In genomic region chr9:96379461-96379860, GRCh38 we compare ENCODE assay signal across 16 cellular contexts. TPM values are rescaled to one million over a fixed set of nuclear protein-coding genes. Genes with fewer than 3 reads are reported as not detected.
A peak's percentile ranks its signal among the peaks of the same experiment; 100 is the strongest.
DNase-seq lines count a peak whose midpoint lies in the region; ATAC-seq and TF ChIP-seq lines count a peak whose summit lies in the region.
"Had no signal": no experiment of that assay in that cellular context is flagged by ENCODE, and none has a peak within 500 bp of the region (broad histone marks: within the 10 kb centered on the region; RNA-seq: fewer than 3 reads in every experiment).

No MANE protein-coding gene starts in this region.

- no peak overlapping the region for H3K23ac ChIP-seq in IMR-90 (ENCODE audit: low read depth, low read length)

- H2AK9ac ChIP-seq in IMR-90 (replicated peaks; ENCODE audit: low read depth, low read length, poor library complexity) = no peak overlapping the region

- H3K79me1 ChIP-seq in IMR-90 (ENCODE audit: low read depth in 1 of 2, low read length in 2 of 2) = peaks cover 16 to 62% of the 10 kb centered on the region in 2 experiments

- H3K27ac ChIP-seq in IMR-90 (ENCODE audit: insufficient read depth, low read length) (no peak overlapping the region), substantia nigra (ENCODE audit: low read depth, low read length, poor library complexity, severe bottlenecking) (peak overlapping the region; percentile 68)
- H3K27ac ChIP-seq: BLaER1, RWPE1, SJSA1 had no signal

- H3K9me1 ChIP-seq in IMR-90 (ENCODE audit: insufficient read depth, low read length) = peaks cover 10% of the 10 kb centered on the region; the same call in 1 of the 2 replicates

- no peak overlapping the region for H4K5ac ChIP-seq in IMR-90 (ENCODE audit: low read depth, low read length)

- WGBS in IMR-90 (ENCODE audit: extremely low coverage in 2 of 2, insufficient read length in 1 of 2), 2 experiments = no CpG with 5 or more reads among the region's 2 CpGs

- no peak overlapping the region for H3K4me2 ChIP-seq in IMR-90 (ENCODE audit: low read depth, low read length)
- H3K4me2 ChIP-seq: BLaER1 had no signal

- no peak overlapping the region for H3K4me3 ChIP-seq in IMR-90 (ENCODE audit: insufficient read depth, low read depth, low read length)
- H3K4me3 ChIP-seq: BLaER1, SJSA1 had no signal

- H2AFZ ChIP-seq in IMR-90 (replicated peaks; ENCODE audit: low read length, poor library complexity) = no peak overlapping the region

- H3K9ac ChIP-seq in IMR-90 (ENCODE audit: low read depth, low read length) = no peak overlapping the region
- H3K9ac ChIP-seq: BLaER1 had no signal

- TF ChIP-seq CTCF in IMR-90 (conservative IDR thresholded peaks at IDR 0.05; ENCODE audit: low read depth, low read length) = no peak

- no peak overlapping the region for H4K8ac ChIP-seq in IMR-90 (ENCODE audit: low read depth in 2 of 2, low read length in 2 of 2)

- in situ Hi-C loops in IMR-90 (cut with MboI; ENCODE audit: low sequenced_read_pairs) = no loop called here

- no peaks in the 10 kb centered on the region for H3K27me3 ChIP-seq in IMR-90 (ENCODE audit: control insufficient read depth, insufficient read depth, low read length)
- H3K27me3 ChIP-seq: SJSA1 had no signal

- no peak overlapping the region for H2BK20ac ChIP-seq in IMR-90 (ENCODE audit: low read depth, low read length)

- H4K20me1 ChIP-seq in IMR-90 (ENCODE audit: insufficient read depth, low read length) = peaks cover 23% of the 10 kb centered on the region
- H4K20me1 ChIP-seq: BLaER1 had no signal

- no peak overlapping the region for H4K91ac ChIP-seq in IMR-90 (ENCODE audit: insufficient read depth, low read depth, low read length)

- H3K14ac ChIP-seq in IMR-90 (replicated peaks; ENCODE audit: low read depth, low read length) = no peak overlapping the region

- peak; percentile 56 for ATAC-seq in IMR-90 (ENCODE audit: low read depth)
- ATAC-seq in HG03280 (IDR thresholded peaks at IDR 0.05; ENCODE audit: unreplicated experiment) = no peak

- no peak overlapping the region for H2BK5ac ChIP-seq in IMR-90 (ENCODE audit: low read depth, low read length, poor library complexity, severe bottlenecking)

- H2BK15ac ChIP-seq in IMR-90 (ENCODE audit: low read depth, low read length) = no peak overlapping the region

- BruUV-seq in IMR-90 (replicated peaks; lab: Mats Ljungman, UMichigan) = no TSS peak

- TF ChIP-seq RAD21 in IMR-90 (IDR thresholded peaks at IDR 0.05; ENCODE audit: low read length) = no peak

- H2BK120ac ChIP-seq in IMR-90 (ENCODE audit: low read depth, low read length) = no peak overlapping the region

- dilution Hi-C loops in IMR-90 (cut with HindIII; ENCODE audit: low sequenced_read_pairs, unreplicated experiment) = no loop called here

- H3K56ac ChIP-seq in IMR-90 (ENCODE audit: extremely low read depth, insufficient read depth, low read length) = no peak overlapping the region

- CTCF ChIA-PET in IMR-90 (lab: Yijun Ruan, JAX) = no interaction called here

- no peak for TF ChIP-seq POLR2A in IMR-90 (IDR thresholded peaks at IDR 0.05; ENCODE audit: low read depth, low read length)

- no peaks in the 10 kb centered on the region for H3K9me3 ChIP-seq in IMR-90 (ENCODE audit: control insufficient read depth, insufficient read depth, low read length)
- H3K9me3 ChIP-seq: BLaER1, SJSA1 had no signal

- H3K18ac ChIP-seq in IMR-90 (ENCODE audit: low read depth, low read length) = no peak overlapping the region

- no peak overlapping the region for H3K4ac ChIP-seq in IMR-90 (ENCODE audit: low read depth, low read length)

- peak; percentile 86 for DNase-seq in IMR-90
- DNase-seq in astrocyte of the hippocampus (ENCODE audit: low read depth, low spot score) = peak; percentile 45
- peak; percentile 71 for DNase-seq in globus pallidus (ENCODE audit: low spot score)
- no peak for DNase-seq in substantia nigra (lab: John Stamatoyannopoulos, UW)
- DNase-seq in NCI-H2029 (lab: John Stamatoyannopoulos, UW) = no peak
- DNase-seq in Kasumi-1 (lab: John Stamatoyannopoulos, UW) = no peak
- DNase-seq: DMS153, H9, NCI-H1417, NCI-H2081, NCI-H226, NCI-H526 had no signal

- intact Hi-C loops in IMR-90 (cut with micrococcal nuclease) = no loop called here

- no peaks in the 10 kb centered on the region for H3K36me3 ChIP-seq in IMR-90 (ENCODE audit: control insufficient read depth, insufficient read depth, low read length)

- POLR2A ChIA-PET in IMR-90 (lab: Charles Lee; ENCODE audit: unreplicated experiment) = no interaction called here

- H2AK5ac ChIP-seq in IMR-90 (ENCODE audit: low read depth, low read length) = no peak overlapping the region

- peaks cover 16% of the 10 kb centered on the region for H3K4me1 ChIP-seq in IMR-90 (ENCODE audit: control insufficient read depth, insufficient read depth, low read length)

TF ChIP-seq in IMR-90, 13 proteins besides CTCF, POLR2A, EP300 and RAD21:
- TF ChIP-seq NFE2L2 (IDR thresholded peaks at IDR 0.05; ENCODE audit: low read depth, low read length) (no peak), RCOR1 (IDR thresholded peaks at IDR 0.05; ENCODE audit: insufficient replicate concordance, low read length) (no peak), RFX5 (IDR thresholded peaks at IDR 0.05; ENCODE audit: low read depth, low read length) (no peak), MXI1 (IDR thresholded peaks at IDR 0.05; ENCODE audit: borderline replicate concordance, low read depth, low read length) (no peak), MAFK (IDR thresholded peaks at IDR 0.05; ENCODE audit: low read depth, low read length) (no peak), ELK1 (IDR thresholded peaks at IDR 0.05; ENCODE audit: borderline replicate concordance, low read depth, low read length) (no peak), CEBPB (IDR thresholded peaks at IDR 0.05; ENCODE audit: low read depth, low read length) (no peak), CHD1 (IDR thresholded peaks at IDR 0.05; ENCODE audit: low read depth, low read length) (no peak), USF2 (IDR thresholded peaks at IDR 0.05; ENCODE audit: low read depth, low read length) (no peak), FOS (IDR thresholded peaks at IDR 0.05; ENCODE audit: low read depth, low read length) (no peak), SMC3 (IDR thresholded peaks at IDR 0.05; ENCODE audit: low read depth, low read length) (no peak), MAZ (IDR thresholded peaks at IDR 0.05; ENCODE audit: borderline replicate concordance, low read depth, low read length) (no peak), BHLHE40 (IDR thresholded peaks at IDR 0.05; ENCODE audit: low read depth, low read length) (no peak)

RNA-seq across cellular contexts. Expression of gene SLC35D2, which starts 4.0 kb away (rescaled TPM):
- total RNA-seq in IMR-90 (2012; rRNA removed) = 9.7 and 11.4 TPM in 2 replicates
- polyA plus RNA-seq in IMR-90 (2012; rRNA removed) = 10.0 and 11.8 TPM in 2 replicates
- polyA plus RNA-seq in IMR-90 (2012; cell fraction: cytosol; rRNA removed) = 4.5 and 4.6 TPM in 2 replicates
- 2.9 and 11.8 TPM in 2 replicates for polyA plus RNA-seq in IMR-90 (2012; cell fraction: nucleus; rRNA removed; ENCODE audit: low replicate concordance)

RNA-seq across cellular contexts. Expression of gene ZNF367, which starts 38.7 kb away (rescaled TPM):
- total RNA-seq in IMR-90 (2012; rRNA removed) = 2.7 and 4.7 TPM in 2 replicates
- polyA plus RNA-seq in IMR-90 (2012; rRNA removed) = 1.0 and 1.1 TPM in 2 replicates
- polyA plus RNA-seq in IMR-90 (2012; cell fraction: cytosol; rRNA removed) = 0.43 and 0.64 TPM in 2 replicates
- 0.66 and 1.1 TPM in 2 replicates for polyA plus RNA-seq in IMR-90 (2012; cell fraction: nucleus; rRNA removed; ENCODE audit: low replicate concordance)

Comparison
In these comparisons a context has a peak if more than half of its experiments do, and no peak if none do; other contexts are left out.
1. DNase-seq: peak in IMR-90 (single experiment), astrocyte of the hippocampus (single experiment) and globus pallidus (single experiment); none in substantia nigra (0 of 49), NCI-H2029 (single experiment) and Kasumi-1 (0 of 2).